Comparison of ENCODE assay signal across 1 cellular context in genomic region chr10:131169146-131169545, GRCh38.
TF ChIP-seq lines count a peak whose summit lies in the region.

No MANE protein-coding gene starts in this region.

TF ChIP-seq in H1, 55 proteins besides CTCF, POLR2A, EP300 and RAD21 (continued from another document):
- TF ChIP-seq, protein P1, sequence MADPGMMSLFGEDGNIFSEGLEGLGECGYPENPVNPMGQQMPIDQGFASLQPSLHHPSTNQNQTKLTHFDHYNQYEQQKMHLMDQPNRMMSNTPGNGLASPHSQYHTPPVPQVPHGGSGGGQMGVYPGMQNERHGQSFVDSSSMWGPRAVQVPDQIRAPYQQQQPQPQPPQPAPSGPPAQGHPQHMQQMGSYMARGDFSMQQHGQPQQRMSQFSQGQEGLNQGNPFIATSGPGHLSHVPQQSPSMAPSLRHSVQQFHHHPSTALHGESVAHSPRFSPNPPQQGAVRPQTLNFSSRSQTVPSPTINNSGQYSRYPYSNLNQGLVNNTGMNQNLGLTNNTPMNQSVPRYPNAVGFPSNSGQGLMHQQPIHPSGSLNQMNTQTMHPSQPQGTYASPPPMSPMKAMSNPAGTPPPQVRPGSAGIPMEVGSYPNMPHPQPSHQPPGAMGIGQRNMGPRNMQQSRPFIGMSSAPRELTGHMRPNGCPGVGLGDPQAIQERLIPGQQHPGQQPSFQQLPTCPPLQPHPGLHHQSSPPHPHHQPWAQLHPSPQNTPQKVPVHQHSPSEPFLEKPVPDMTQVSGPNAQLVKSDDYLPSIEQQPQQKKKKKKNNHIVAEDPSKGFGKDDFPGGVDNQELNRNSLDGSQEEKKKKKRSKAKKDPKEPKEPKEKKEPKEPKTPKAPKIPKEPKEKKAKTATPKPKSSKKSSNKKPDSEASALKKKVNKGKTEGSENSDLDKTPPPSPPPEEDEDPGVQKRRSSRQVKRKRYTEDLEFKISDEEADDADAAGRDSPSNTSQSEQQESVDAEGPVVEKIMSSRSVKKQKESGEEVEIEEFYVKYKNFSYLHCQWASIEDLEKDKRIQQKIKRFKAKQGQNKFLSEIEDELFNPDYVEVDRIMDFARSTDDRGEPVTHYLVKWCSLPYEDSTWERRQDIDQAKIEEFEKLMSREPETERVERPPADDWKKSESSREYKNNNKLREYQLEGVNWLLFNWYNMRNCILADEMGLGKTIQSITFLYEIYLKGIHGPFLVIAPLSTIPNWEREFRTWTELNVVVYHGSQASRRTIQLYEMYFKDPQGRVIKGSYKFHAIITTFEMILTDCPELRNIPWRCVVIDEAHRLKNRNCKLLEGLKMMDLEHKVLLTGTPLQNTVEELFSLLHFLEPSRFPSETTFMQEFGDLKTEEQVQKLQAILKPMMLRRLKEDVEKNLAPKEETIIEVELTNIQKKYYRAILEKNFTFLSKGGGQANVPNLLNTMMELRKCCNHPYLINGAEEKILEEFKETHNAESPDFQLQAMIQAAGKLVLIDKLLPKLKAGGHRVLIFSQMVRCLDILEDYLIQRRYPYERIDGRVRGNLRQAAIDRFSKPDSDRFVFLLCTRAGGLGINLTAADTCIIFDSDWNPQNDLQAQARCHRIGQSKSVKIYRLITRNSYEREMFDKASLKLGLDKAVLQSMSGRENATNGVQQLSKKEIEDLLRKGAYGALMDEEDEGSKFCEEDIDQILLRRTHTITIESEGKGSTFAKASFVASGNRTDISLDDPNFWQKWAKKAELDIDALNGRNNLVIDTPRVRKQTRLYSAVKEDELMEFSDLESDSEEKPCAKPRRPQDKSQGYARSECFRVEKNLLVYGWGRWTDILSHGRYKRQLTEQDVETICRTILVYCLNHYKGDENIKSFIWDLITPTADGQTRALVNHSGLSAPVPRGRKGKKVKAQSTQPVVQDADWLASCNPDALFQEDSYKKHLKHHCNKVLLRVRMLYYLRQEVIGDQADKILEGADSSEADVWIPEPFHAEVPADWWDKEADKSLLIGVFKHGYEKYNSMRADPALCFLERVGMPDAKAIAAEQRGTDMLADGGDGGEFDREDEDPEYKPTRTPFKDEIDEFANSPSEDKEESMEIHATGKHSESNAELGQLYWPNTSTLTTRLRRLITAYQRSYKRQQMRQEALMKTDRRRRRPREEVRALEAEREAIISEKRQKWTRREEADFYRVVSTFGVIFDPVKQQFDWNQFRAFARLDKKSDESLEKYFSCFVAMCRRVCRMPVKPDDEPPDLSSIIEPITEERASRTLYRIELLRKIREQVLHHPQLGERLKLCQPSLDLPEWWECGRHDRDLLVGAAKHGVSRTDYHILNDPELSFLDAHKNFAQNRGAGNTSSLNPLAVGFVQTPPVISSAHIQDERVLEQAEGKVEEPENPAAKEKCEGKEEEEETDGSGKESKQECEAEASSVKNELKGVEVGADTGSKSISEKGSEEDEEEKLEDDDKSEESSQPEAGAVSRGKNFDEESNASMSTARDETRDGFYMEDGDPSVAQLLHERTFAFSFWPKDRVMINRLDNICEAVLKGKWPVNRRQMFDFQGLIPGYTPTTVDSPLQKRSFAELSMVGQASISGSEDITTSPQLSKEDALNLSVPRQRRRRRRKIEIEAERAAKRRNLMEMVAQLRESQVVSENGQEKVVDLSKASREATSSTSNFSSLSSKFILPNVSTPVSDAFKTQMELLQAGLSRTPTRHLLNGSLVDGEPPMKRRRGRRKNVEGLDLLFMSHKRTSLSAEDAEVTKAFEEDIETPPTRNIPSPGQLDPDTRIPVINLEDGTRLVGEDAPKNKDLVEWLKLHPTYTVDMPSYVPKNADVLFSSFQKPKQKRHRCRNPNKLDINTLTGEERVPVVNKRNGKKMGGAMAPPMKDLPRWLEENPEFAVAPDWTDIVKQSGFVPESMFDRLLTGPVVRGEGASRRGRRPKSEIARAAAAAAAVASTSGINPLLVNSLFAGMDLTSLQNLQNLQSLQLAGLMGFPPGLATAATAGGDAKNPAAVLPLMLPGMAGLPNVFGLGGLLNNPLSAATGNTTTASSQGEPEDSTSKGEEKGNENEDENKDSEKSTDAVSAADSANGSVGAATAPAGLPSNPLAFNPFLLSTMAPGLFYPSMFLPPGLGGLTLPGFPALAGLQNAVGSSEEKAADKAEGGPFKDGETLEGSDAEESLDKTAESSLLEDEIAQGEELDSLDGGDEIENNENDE (IDR thresholded peaks at IDR 0.05; ENCODE audit: insufficient replicate concordance, low read length): no peak
- TF ChIP-seq NRF1 (IDR thresholded peaks at IDR 0.05; ENCODE audit: low read depth, low read length) (no peak), ZNF274 (IDR thresholded peaks at IDR 0.05; ENCODE audit: borderline replicate concordance, extremely low read depth, low read length) (no peak), POLR2AphosphoS5 (IDR thresholded peaks at IDR 0.05; ENCODE audit: low read depth, low read length) (no peak), CEBPB (IDR thresholded peaks at IDR 0.05; ENCODE audit: low read depth, low read length) (no peak), NANOG (IDR thresholded peaks at IDR 0.05; ENCODE audit: insufficient read depth, low read depth, low read length, poor library complexity, severe bottlenecking) (no peak), SAP30 (IDR thresholded peaks at IDR 0.05; ENCODE audit: insufficient read depth, insufficient replicate concordance, low read length) (no peak), SUZ12 (IDR thresholded peaks at IDR 0.05; ENCODE audit: low read length) (no peak), RBBP5 (IDR thresholded peaks at IDR 0.05; ENCODE audit: borderline replicate concordance, low read depth, low read length) (no peak), CTBP2 (IDR thresholded peaks at IDR 0.05; ENCODE audit: borderline replicate concordance, insufficient read depth, insufficient read length, low read length) (no peak)
